ENCODE assay signal across 8 cellular contexts in genomic region chr9:83622433-83622813, GRCh38. TPM values are rescaled to one million over a fixed set of nuclear protein-coding genes. Genes with fewer than 3 reads are reported as not detected.
A peak's percentile ranks its signal among the peaks of the same experiment; 100 is the strongest.
DNase-seq lines count a peak whose midpoint lies in the region; ATAC-seq and TF ChIP-seq lines count a peak whose summit lies in the region.

No MANE protein-coding gene starts in this region.

- peaks cover 5% of the 10 kb centered on the region for H3K27me3 Mint-ChIP-seq in activated CD8-positive, alpha-beta memory T cell treated with anti-CD3 and anti-CD28 coated beads, Interleukin-2, amount 10 ng/mL, durations not matched to agents 7 days and 5 days

- ATAC-seq in activated CD8-positive, alpha-beta memory T cell treated with anti-CD3 and anti-CD28 coated beads, Interleukin-2, amount 10 ng/mL, durations not matched to agents 7 days and 5 days = no peak
- no peak for ATAC-seq in psoas muscle
- ATAC-seq in GM21723 (IDR thresholded peaks at IDR 0.05; ENCODE audit: unreplicated experiment) = no peak

- no peaks in the 10 kb centered on the region for H3K9me2 ChIP-seq in PC-9 (ENCODE audit: insufficient read depth)

- no peaks in the 10 kb centered on the region for H3K9me3 ChIP-seq in PC-9 (ENCODE audit: insufficient read depth, low read depth)
- no peaks in the 10 kb centered on the region for H3K9me3 ChIP-seq in esophagus (ENCODE audit: control insufficient read depth in 2 of 2, insufficient read depth in 1 of 2, low read depth in 1 of 2, low read length in 1 of 2)
- no peaks in the 10 kb centered on the region for H3K9me3 ChIP-seq in psoas muscle

- H3K27me3 ChIP-seq in PC-9 (ENCODE audit: insufficient read depth, low read depth) (no peaks in the 10 kb centered on the region), esophagus (ENCODE audit: control insufficient read depth in 1 of 2, insufficient read depth in 2 of 2, low read length in 2 of 2) (no peaks in the 10 kb centered on the region), psoas muscle (ENCODE audit: insufficient read depth in 3 of 3, low read length in 2 of 3) (no peaks in the 10 kb centered on the region)

- H3K4me1 ChIP-seq in PC-9 (replicated peaks; ENCODE audit: insufficient read depth) (peaks cover 9% of the 10 kb centered on the region), esophagus (ENCODE audit: control insufficient read depth in 2 of 2, insufficient read depth in 2 of 2, low read length in 1 of 2) (peaks cover 0 to 4% of the 10 kb centered on the region in 2 donors), psoas muscle (no peaks in the 10 kb centered on the region)

- H3K79me2 ChIP-seq in PC-9 (ENCODE audit: low read depth) = no peaks in the 10 kb centered on the region

- H3K36me3 ChIP-seq in PC-9 (ENCODE audit: low read depth) (no peaks in the 10 kb centered on the region), esophagus (ENCODE audit: control insufficient read depth in 2 of 2, insufficient read depth in 2 of 2, low read length in 1 of 2) (peaks cover 2 to 3% of the 10 kb centered on the region in 2 donors), psoas muscle (ENCODE audit: insufficient read depth in 1 of 2, low read depth in 1 of 2) (peaks cover 0 to 8% of the 10 kb centered on the region in 2 donors)

- H3K4me3 ChIP-seq in PC-9 (peak overlapping the region; percentile 86), esophagus (ENCODE audit: low read depth in 1 of 2, low read length in 2 of 2) (peak overlapping the region; percentile 74 to 89), psoas muscle (peak overlapping the region; percentile 88)

- H3K27ac ChIP-seq in PC-9 (no peak overlapping the region), esophagus (ENCODE audit: low read depth in 2 of 2, low read length in 1 of 2) (peak overlapping the region; percentile 87 to 93), psoas muscle (peak overlapping the region; percentile 67)

- POLR2A ChIA-PET in PC-9 (lab: Charles Lee; ENCODE audit: unreplicated experiment) = no interaction called here

- H3K36me3 Mint-ChIP-seq in activated CD8-positive, alpha-beta memory T cell treated with anti-CD3 and anti-CD28 coated beads, Interleukin-2, amount 10 ng/mL, durations not matched to agents 7 days and 5 days = peaks cover 14% of the 10 kb centered on the region

- peaks cover 25% of the 10 kb centered on the region for H3K4me1 Mint-ChIP-seq in activated CD8-positive, alpha-beta memory T cell treated with anti-CD3 and anti-CD28 coated beads, Interleukin-2, amount 10 ng/mL, durations not matched to agents 7 days and 5 days

- peak overlapping the region; percentile 93 for H2AFZ ChIP-seq in PC-9

- H3K27ac Mint-ChIP-seq in activated CD8-positive, alpha-beta memory T cell treated with anti-CD3 and anti-CD28 coated beads, Interleukin-2, amount 10 ng/mL, durations not matched to agents 7 days and 5 days = peak overlapping the region; percentile 94

- H3K4me2 ChIP-seq in PC-9 = peak overlapping the region; percentile 79

- H3K9me3 Mint-ChIP-seq in activated CD8-positive, alpha-beta memory T cell treated with anti-CD3 and anti-CD28 coated beads, Interleukin-2, amount 10 ng/mL, durations not matched to agents 7 days and 5 days (ENCODE audit: low read depth) = no peaks in the 10 kb centered on the region

- no TSS peak for BruUV-seq in PC-9 (replicated peaks; lab: Mats Ljungman, UMichigan)

- peak overlapping the region; percentile 83 for H3K4me3 Mint-ChIP-seq in activated CD8-positive, alpha-beta memory T cell treated with anti-CD3 and anti-CD28 coated beads, Interleukin-2, amount 10 ng/mL, durations not matched to agents 7 days and 5 days

- DNase-seq in activated CD8-positive, alpha-beta memory T cell treated with anti-CD3 and anti-CD28 coated beads, Interleukin-2, amount 10 ng/mL, durations not matched to agents 7 days and 5 days = no peak
- no peak for DNase-seq in activated CD8-positive, alpha-beta memory T cell treated with anti-CD3 and anti-CD28 coated beads, Interleukin-2, amount 50 U/mL, for 4 hours
- DNase-seq in PC-9 (no peak), psoas muscle (no peak), foreskin melanocyte (no peak)
- no peak for DNase-seq in activated CD8-positive, alpha-beta memory T cell treated with anti-CD3 and anti-CD28 coated beads for 24 hours

- CTCF ChIA-PET in activated CD8-positive, alpha-beta memory T cell treated with anti-CD3 and anti-CD28 coated beads, Interleukin-2, amount 10 ng/mL, durations not matched to agents 7 days and 5 days (lab: Charles Lee) = interaction anchor here (0.9 to 1.8 kb wide), 3 partner anchors 65 to 85 kb away, joined by 3 to 8 read pairs (median 3); partner anchors contain the start of gene UBQLN1
- CTCF ChIA-PET in PC-9 (lab: Charles Lee) = interaction anchor here (0.7 kb wide), 2 partner anchors 26 to 85 kb away, joined by 4 to 6 read pairs; no protein-coding TSS in a partner anchor

- H4K20me1 ChIP-seq in PC-9 (ENCODE audit: insufficient read depth) = no peaks in the 10 kb centered on the region

- TF ChIP-seq CTCF in PC-9 (conservative IDR thresholded peaks at IDR 0.05) (no peak), psoas muscle (IDR thresholded peaks at IDR 0.05) (no peak)

- WGBS in esophagus, 2 donors = 20 to 22% methylated on average over 10 of the region's 10 CpGs
- 22 to 32% (median 22%) methylated on average over 10 of the region's 10 CpGs for WGBS in psoas muscle, 3 donors

- intact Hi-C loops in PC-9 (cut with micrococcal nuclease; ENCODE audit: unreplicated experiment) = loop anchor here (5.0 kb wide), 1 partner anchor 300 kb away; the partner anchor contains the start of gene KIF27
- intact Hi-C loops in psoas muscle (cut with DNase I) = loop anchor here in 1 of 2 donors (5.0 to 10.0 kb wide), 2 partner anchors 85 to 292 kb away; partner anchors contain the start of gene UBQLN1

- peaks cover 15% of the 10 kb centered on the region for H3F3A ChIP-seq in PC-9 (ENCODE audit: insufficient read depth, low read depth)

RNA-seq across cellular contexts. Expression of gene IDNK, which starts 0.5 kb away (rescaled TPM):
- 1 to 10 TPM; 6.2 to 9.1 TPM for total RNA-seq in activated CD8-positive, alpha-beta memory T cell treated with anti-CD3 and anti-CD28 coated beads, Interleukin-2, amount 10 ng/mL, durations not matched to agents 7 days and 5 days
- 1.7 and 4.6 TPM in 2 replicates for total RNA-seq in PC-9 (2021)
- 1 to 10 TPM; 6.3 to 8.1 TPM for polyA plus RNA-seq in esophagus
- 1 to 10 TPM; 1.0 to 1.8 (median 1.2) TPM for total RNA-seq in psoas muscle
- polyA plus RNA-seq in psoas muscle = 1 to 10 TPM in 1 of 3 donors, under 1 TPM in 2; 0.38 to 1.0 (median 0.83) TPM
